20 cellular contexts compared by ENCODE assay signal in the genomic region with DNA sequence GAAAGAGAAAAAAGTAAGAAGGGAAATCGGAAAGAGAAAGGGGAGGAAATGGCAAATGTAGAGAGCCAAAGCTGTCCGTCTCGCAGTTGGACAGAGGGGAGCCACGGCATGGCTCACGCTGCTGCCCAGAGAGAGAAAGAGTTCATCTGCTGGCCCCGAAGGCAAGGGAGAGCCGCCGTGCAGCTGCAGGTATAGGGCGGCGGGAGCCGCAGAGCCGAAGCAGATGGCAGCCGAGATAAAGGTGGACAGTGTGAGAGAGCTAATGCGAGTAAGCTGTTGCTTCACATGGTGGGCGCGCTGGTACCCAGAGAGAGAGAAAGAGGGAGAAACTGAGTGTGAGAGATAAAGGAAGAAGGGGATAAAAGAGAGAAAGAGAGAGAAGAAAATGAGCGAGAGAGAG.
A peak's percentile ranks its signal among the peaks of the same experiment; 100 is the strongest.
DNase-seq lines count a peak whose midpoint lies in the region; ATAC-seq, FAIRE-seq and TF ChIP-seq lines count a peak whose summit lies in the region.
"Had no signal": no experiment of that assay in that cellular context is flagged by ENCODE, and none has a peak within 500 bp of the region (broad histone marks: within the 10 kb centered on the region; RNA-seq: fewer than 3 reads in every experiment).

No MANE protein-coding gene starts in this region.

- H3K36me3 Mint-ChIP-seq in GM23338 (ENCODE audit: low read depth): peaks cover 3% of the 10 kb centered on the region; the same call in 2 of the 3 replicates
- H3K36me3 Mint-ChIP-seq: CD8-positive, alpha-beta T cell had no signal

- H3K4me2 ChIP-seq in GM23338 (no peak overlapping the region), MM.1S (ENCODE audit: low read depth, low read length) (no peak overlapping the region)

- peaks cover 17% of the 10 kb centered on the region for H3K27me3 Mint-ChIP-seq in GM23338 (ENCODE audit: insufficient read depth, low read depth, poor library complexity)

- TF ChIP-seq CTCF in GM23338 (conservative IDR thresholded peaks at IDR 0.05; ENCODE audit: low read depth in 2 of 2): no peak
- TF ChIP-seq CTCF in kidney (IDR thresholded peaks at IDR 0.05; ENCODE audit: borderline replicate concordance, extremely low read depth, insufficient read depth): no peak
- no peak for TF ChIP-seq CTCF in MM.1S (IDR thresholded peaks at IDR 0.05; ENCODE audit: low read length)
- no peak for TF ChIP-seq CTCF in vagina (IDR thresholded peaks at IDR 0.05)

- ATAC-seq in GM23338: peak; percentile 57
- no peak for ATAC-seq in GM18861 (IDR thresholded peaks at IDR 0.05; ENCODE audit: unreplicated experiment)
- ATAC-seq: CD8-positive, alpha-beta T cell had no signal

- H3K27me3 ChIP-seq in GM23338 (ENCODE audit: insufficient read depth): no peaks in the 10 kb centered on the region
- peaks cover 92% of the 10 kb centered on the region for H3K27me3 ChIP-seq in MM.1S (replicated peaks; ENCODE audit: insufficient read depth, low read length)
- no peaks in the 10 kb centered on the region for H3K27me3 ChIP-seq in vagina

- H3K36me3 ChIP-seq in GM23338 (ENCODE audit: insufficient read depth) (no peaks in the 10 kb centered on the region), kidney (ENCODE audit: control insufficient read depth in 1 of 2, insufficient read depth in 2 of 2, low read length in 2 of 2) (no peaks in the 10 kb centered on the region), MM.1S (replicated peaks; ENCODE audit: insufficient read depth, low read length) (no peaks in the 10 kb centered on the region), vagina (no peaks in the 10 kb centered on the region)
- H3K36me3 ChIP-seq: BLaER1 treated with 17β-estradiol and CSF1 and Interleukin-3, amounts not matched to agents 10 nM and 100 nM; HAP-1 had no signal

- H3K27ac Mint-ChIP-seq in GM23338: no peak overlapping the region
- H3K27ac Mint-ChIP-seq: CD8-positive, alpha-beta T cell had no signal

- H3K4me3 ChIP-seq in GM23338 (no peak overlapping the region), kidney (ENCODE audit: low read length in 2 of 2) (no peak overlapping the region), MM.1S (ENCODE audit: low read length) (no peak overlapping the region), vagina (no peak overlapping the region)
- H3K4me3 ChIP-seq: BLaER1 treated with 17β-estradiol and CSF1 and Interleukin-3, amounts not matched to agents 10 nM and 100 nM; HAP-1 had no signal

- H3K4me1 Mint-ChIP-seq in GM23338: peaks cover 46% of the 10 kb centered on the region

- FAIRE-seq in kidney (lab: Jason Lieb, UNC): no peak
- FAIRE-seq: GM12892 had no signal

- H2AFZ ChIP-seq in GM23338 (peak overlapping the region; percentile 86), MM.1S (ENCODE audit: low read length) (no peak overlapping the region)

- no peak for DNase-seq in GM23338 (ENCODE audit: low spot score)
- DNase-seq in SK-N-DZ (ENCODE audit: low spot score): peak; percentile 30
- peak; percentile 62 for DNase-seq in kidney
- peak; percentile 55 for DNase-seq in posterior vena cava (ENCODE audit: low spot score)
- DNase-seq in MM.1S: no peak
- DNase-seq in vagina (ENCODE audit: extremely low spot score in 2 of 2): no peak
- DNase-seq: Calu3; CD8-positive, alpha-beta T cell; DMS53; NCI-H1105; NCI-H2081; NCI-H2171 treated with DMSO at 0.1 percent for 48 hours; NCI-H446; NCI-H526 treated with DMSO at 0.1 percent for 48 hours; NK-92 treated with Interleukin-12 subunit alpha and Interleukin-12 subunit beta, amount 100 ng/mL, for 24 hours; SHP77 treated with DMSO at 0.1 percent for 48 hours had no signal

- H3K9ac ChIP-seq in kidney (ENCODE audit: low read length in 2 of 2) (no peak overlapping the region), MM.1S (ENCODE audit: low read length) (no peak overlapping the region)
- H3K9ac ChIP-seq: BLaER1 treated with 17β-estradiol and CSF1 and Interleukin-3, amounts not matched to agents 10 nM and 100 nM had no signal

- peaks cover 10% of the 10 kb centered on the region for H3K4me1 ChIP-seq in GM23338 (ENCODE audit: insufficient read depth)
- H3K4me1 ChIP-seq in kidney (ENCODE audit: control insufficient read depth in 1 of 2, insufficient read depth in 1 of 2, low read depth in 1 of 2, low read length in 2 of 2): no peaks in the 10 kb centered on the region
- H3K4me1 ChIP-seq in MM.1S (ENCODE audit: low read length): no peaks in the 10 kb centered on the region
- no peaks in the 10 kb centered on the region for H3K4me1 ChIP-seq in vagina
- H3K4me1 ChIP-seq: HAP-1 had no signal

- TF ChIP-seq POLR2A in vagina (IDR thresholded peaks at IDR 0.05): no peak

- H3K9me2 ChIP-seq in GM23338 (ENCODE audit: insufficient read depth) (no peaks in the 10 kb centered on the region), MM.1S (replicated peaks; ENCODE audit: insufficient read depth, low read length) (no peaks in the 10 kb centered on the region)

- H3K27ac ChIP-seq in GM23338 (ENCODE audit: low read depth) (no peak overlapping the region), kidney (ENCODE audit: low read depth in 2 of 2, low read length in 2 of 2) (no peak overlapping the region), MM.1S (ENCODE audit: low read length) (no peak overlapping the region), vagina (no peak overlapping the region)
- H3K27ac ChIP-seq: BLaER1 treated with 17β-estradiol and CSF1 and Interleukin-3, amounts not matched to agents 10 nM and 100 nM had no signal

- H3K79me2 ChIP-seq in GM23338 (replicated peaks; ENCODE audit: insufficient read depth): no peaks in the 10 kb centered on the region
- no peaks in the 10 kb centered on the region for H3K79me2 ChIP-seq in MM.1S (ENCODE audit: low read length)

- peaks cover 4% of the 10 kb centered on the region for H3F3A ChIP-seq in GM23338 (replicated peaks; ENCODE audit: low read depth)
- H3F3A ChIP-seq in MM.1S (ENCODE audit: insufficient read depth, low read length): no peaks in the 10 kb centered on the region

- no peaks in the 10 kb centered on the region for H3K9me3 ChIP-seq in kidney (ENCODE audit: control insufficient read depth in 1 of 2, low read length in 2 of 2)
- H3K9me3 ChIP-seq in MM.1S (replicated peaks; ENCODE audit: insufficient read depth, low read length): no peaks in the 10 kb centered on the region
- H3K9me3 ChIP-seq in vagina: no peaks in the 10 kb centered on the region
- H3K9me3 ChIP-seq: BLaER1 treated with 17β-estradiol and CSF1 and Interleukin-3, amounts not matched to agents 10 nM and 100 nM; HAP-1 had no signal

- intact Hi-C loops in kidney (cut with DNase I): no loop called here
- intact Hi-C loops in posterior vena cava (cut with DNase I): loop anchor here in 1 of 2 donors (10.0 kb wide), 1 partner anchor 66 kb away; no protein-coding TSS in a partner anchor
- intact Hi-C loops in vagina (cut with DNase I): no loop called here

- H3K9me3 Mint-ChIP-seq in GM23338: peaks cover 9% of the 10 kb centered on the region
- H3K9me3 Mint-ChIP-seq: CD8-positive, alpha-beta T cell had no signal

- no peaks in the 10 kb centered on the region for H4K20me1 ChIP-seq in GM23338 (replicated peaks; ENCODE audit: insufficient read depth)
- H4K20me1 ChIP-seq in MM.1S (ENCODE audit: insufficient read depth, low read length): no peaks in the 10 kb centered on the region

- H3K4me3 Mint-ChIP-seq in GM23338: no peak overlapping the region
- H3K4me3 Mint-ChIP-seq: CD8-positive, alpha-beta T cell had no signal

TF ChIP-seq in GM23338, 12 proteins besides CTCF, POLR2A, EP300 and RAD21 (continues in another document):
- TF ChIP-seq ZNF331 (CRISPR knock-in tag; IDR thresholded peaks at IDR 0.05; ENCODE audit: low read depth): no peak
- TF ChIP-seq, protein P1, sequence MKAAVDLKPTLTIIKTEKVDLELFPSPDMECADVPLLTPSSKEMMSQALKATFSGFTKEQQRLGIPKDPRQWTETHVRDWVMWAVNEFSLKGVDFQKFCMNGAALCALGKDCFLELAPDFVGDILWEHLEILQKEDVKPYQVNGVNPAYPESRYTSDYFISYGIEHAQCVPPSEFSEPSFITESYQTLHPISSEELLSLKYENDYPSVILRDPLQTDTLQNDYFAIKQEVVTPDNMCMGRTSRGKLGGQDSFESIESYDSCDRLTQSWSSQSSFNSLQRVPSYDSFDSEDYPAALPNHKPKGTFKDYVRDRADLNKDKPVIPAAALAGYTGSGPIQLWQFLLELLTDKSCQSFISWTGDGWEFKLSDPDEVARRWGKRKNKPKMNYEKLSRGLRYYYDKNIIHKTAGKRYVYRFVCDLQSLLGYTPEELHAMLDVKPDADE (IDR thresholded peaks at IDR 0.05): no peak
- TF ChIP-seq EZH2phosphoT487 (IDR thresholded peaks at IDR 0.05; ENCODE audit: unreplicated experiment): no peak
- TF ChIP-seq STAT1 (IDR thresholded peaks at IDR 0.05; ENCODE audit: unreplicated experiment): no peak
- no peak for TF ChIP-seq EZH2 (IDR thresholded peaks at IDR 0.05; ENCODE audit: low read depth, unreplicated experiment)
- TF ChIP-seq, protein P2, sequence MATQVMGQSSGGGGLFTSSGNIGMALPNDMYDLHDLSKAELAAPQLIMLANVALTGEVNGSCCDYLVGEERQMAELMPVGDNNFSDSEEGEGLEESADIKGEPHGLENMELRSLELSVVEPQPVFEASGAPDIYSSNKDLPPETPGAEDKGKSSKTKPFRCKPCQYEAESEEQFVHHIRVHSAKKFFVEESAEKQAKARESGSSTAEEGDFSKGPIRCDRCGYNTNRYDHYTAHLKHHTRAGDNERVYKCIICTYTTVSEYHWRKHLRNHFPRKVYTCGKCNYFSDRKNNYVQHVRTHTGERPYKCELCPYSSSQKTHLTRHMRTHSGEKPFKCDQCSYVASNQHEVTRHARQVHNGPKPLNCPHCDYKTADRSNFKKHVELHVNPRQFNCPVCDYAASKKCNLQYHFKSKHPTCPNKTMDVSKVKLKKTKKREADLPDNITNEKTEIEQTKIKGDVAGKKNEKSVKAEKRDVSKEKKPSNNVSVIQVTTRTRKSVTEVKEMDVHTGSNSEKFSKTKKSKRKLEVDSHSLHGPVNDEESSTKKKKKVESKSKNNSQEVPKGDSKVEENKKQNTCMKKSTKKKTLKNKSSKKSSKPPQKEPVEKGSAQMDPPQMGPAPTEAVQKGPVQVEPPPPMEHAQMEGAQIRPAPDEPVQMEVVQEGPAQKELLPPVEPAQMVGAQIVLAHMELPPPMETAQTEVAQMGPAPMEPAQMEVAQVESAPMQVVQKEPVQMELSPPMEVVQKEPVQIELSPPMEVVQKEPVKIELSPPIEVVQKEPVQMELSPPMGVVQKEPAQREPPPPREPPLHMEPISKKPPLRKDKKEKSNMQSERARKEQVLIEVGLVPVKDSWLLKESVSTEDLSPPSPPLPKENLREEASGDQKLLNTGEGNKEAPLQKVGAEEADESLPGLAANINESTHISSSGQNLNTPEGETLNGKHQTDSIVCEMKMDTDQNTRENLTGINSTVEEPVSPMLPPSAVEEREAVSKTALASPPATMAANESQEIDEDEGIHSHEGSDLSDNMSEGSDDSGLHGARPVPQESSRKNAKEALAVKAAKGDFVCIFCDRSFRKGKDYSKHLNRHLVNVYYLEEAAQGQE (IDR thresholded peaks at IDR 0.05; ENCODE audit: unreplicated experiment): no peak
- TF ChIP-seq ZNF114 (CRISPR knock-in tag; IDR thresholded peaks at IDR 0.05): no peak

Comparison
In these comparisons a context has a peak if more than half of its experiments do, and no peak if none do; other contexts are left out.
1. DNase-seq: peak in SK-N-DZ (single experiment), kidney (single experiment) and posterior vena cava (single experiment); none in GM23338 (single experiment), MM.1S (single experiment) and vagina (0 of 2).